In genomic region chr9:7088598-7088997, GRCh38 we compare ENCODE assay signal across 22 cellular contexts.
"Had no signal": no experiment of that assay in that cellular context is flagged by ENCODE, and none has a peak within 500 bp of the region (broad histone marks: within the 10 kb centered on the region; RNA-seq: fewer than 3 reads in every experiment).

No MANE protein-coding gene starts in this region.

- H3K27ac Mint-ChIP-seq: activated CD4-positive, alpha-beta T cell treated with anti-CD3 and anti-CD28 coated beads for 36 hours; activated naive CD4-positive, alpha-beta T cell treated with anti-CD3 and anti-CD28 coated beads for 36 hours; progenitor cell of endocrine pancreas; T-helper 2 cell treated with Interferon-gamma antibody and Interleukin-4, amounts not matched to agents 5 μg/mL and 100 μg/mL, for 36 hours had no signal

- H3K4me3 ChIP-seq: coronary artery, hepatocyte, lung, mucosa of descending colon, right lobe of liver, smooth muscle cell, stomach, vagina had no signal

- H3K27me3 Mint-ChIP-seq: activated CD4-positive, alpha-beta T cell treated with anti-CD3 and anti-CD28 coated beads for 36 hours; central memory CD8-positive, alpha-beta T cell; naive B cell; progenitor cell of endocrine pancreas had no signal

- H3K9me3 ChIP-seq: mucosa of descending colon, right lobe of liver, stomach, vagina had no signal

- H3K9me3 Mint-ChIP-seq: activated naive CD4-positive, alpha-beta T cell treated with anti-CD3 and anti-CD28 coated beads for 36 hours; central memory CD8-positive, alpha-beta T cell; naive B cell; neural crest cell; T-helper 2 cell treated with Interferon-gamma antibody and Interleukin-4, amounts not matched to agents 5 μg/mL and 100 μg/mL, for 36 hours had no signal

- H3K4me1 ChIP-seq: right lobe of liver had no signal

- H3K4me3 Mint-ChIP-seq: activated CD4-positive, alpha-beta T cell treated with anti-CD3 and anti-CD28 coated beads for 36 hours; activated naive CD4-positive, alpha-beta T cell treated with anti-CD3 and anti-CD28 coated beads for 36 hours; central memory CD8-positive, alpha-beta T cell; naive B cell; neural crest cell; T-helper 2 cell treated with Interferon-gamma antibody and Interleukin-4, amounts not matched to agents 5 μg/mL and 100 μg/mL, for 36 hours had no signal

- H3K27me3 ChIP-seq: brain microvascular endothelial cell, hepatocyte, right lobe of liver, stomach, vagina had no signal

- H3K27ac ChIP-seq: brain microvascular endothelial cell, coronary artery, hepatocyte, right lobe of liver, stomach, vagina had no signal

- H3K36me3 ChIP-seq: brain microvascular endothelial cell, vagina had no signal

- DNase-seq: activated CD4-positive, alpha-beta T cell treated with anti-CD3 and anti-CD28 coated beads for 36 hours; activated CD4-positive, alpha-beta T cell treated with anti-CD3 and anti-CD28 coated beads, Interleukin-2, amount 50 U/mL, for 48 hours; activated naive CD4-positive, alpha-beta T cell treated with anti-CD3 and anti-CD28 coated beads for 36 hours; activated T-cell treated with anti-CD3 and anti-CD28 coated beads, Interleukin-2, amount 50 U/mL, for 1 hour; brain microvascular endothelial cell; erythroblast; mucosa of descending colon; naive B cell; right lobe of liver; stimulated activated CD4-positive, alpha-beta T cell treated with anti-CD3 and anti-CD28 coated beads, Interleukin-4, amount 100 ng/mL, for 1 hour; stomach; SW 1271; trophoblast cell had no signal

- H3K4me1 Mint-ChIP-seq: activated CD4-positive, alpha-beta T cell treated with anti-CD3 and anti-CD28 coated beads for 36 hours had no signal

- ATAC-seq: activated CD4-positive, alpha-beta T cell treated with anti-CD3 and anti-CD28 coated beads for 36 hours; mucosa of descending colon; right lobe of liver had no signal
